Comparison of ENCODE assay signal across 14 cellular contexts in the genomic region with DNA sequence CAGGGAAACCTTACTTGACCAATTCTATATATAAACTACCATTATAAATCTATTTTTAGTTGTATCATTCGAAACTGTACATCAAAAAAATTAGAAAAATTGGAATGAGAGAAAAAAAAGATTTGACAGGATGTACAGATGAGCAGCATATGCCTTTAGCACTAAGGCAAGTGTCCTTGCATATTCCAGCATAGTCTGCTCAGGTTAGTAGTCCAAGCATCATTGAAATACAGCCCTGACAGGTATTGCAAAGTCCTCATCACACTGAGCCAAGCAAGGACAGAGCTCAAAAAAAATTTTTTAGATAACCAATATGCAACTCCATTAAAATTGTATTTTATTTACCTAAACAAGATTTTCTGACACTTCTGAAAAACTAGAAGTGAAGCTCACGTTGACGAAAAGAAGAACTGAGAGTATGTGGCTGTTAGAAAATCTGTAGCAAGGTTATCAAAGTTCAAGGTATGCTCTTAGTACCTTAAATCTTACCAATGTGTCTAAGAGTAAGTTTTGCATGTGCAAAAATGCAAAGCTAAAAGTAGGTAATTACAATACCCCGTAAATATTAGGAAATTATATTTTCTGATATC.
A peak's percentile ranks its signal among the peaks of the same experiment; 100 is the strongest.
DNase-seq lines count a peak whose midpoint lies in the region; ATAC-seq, FAIRE-seq and TF ChIP-seq lines count a peak whose summit lies in the region.
"Had no signal": no experiment of that assay in that cellular context is flagged by ENCODE, and none has a peak within 500 bp of the region (broad histone marks: within the 10 kb centered on the region; RNA-seq: fewer than 3 reads in every experiment).

No MANE protein-coding gene starts in this region.

- DNase-seq in GM06990 (ENCODE audit: extremely low read depth, insufficient read length) (peak; percentile 55), GM19239 (ENCODE audit: insufficient read length, low spot score) (no peak), colonic mucosa (no peak), ecto neural progenitor cell (ENCODE audit: low spot score) (no peak)
- no peak for DNase-seq in CD4-positive, alpha-beta memory T cell
- DNase-seq: activated T-cell treated with anti-CD3 and anti-CD28 coated beads, Interleukin-2, amount 50 U/mL, for 72 hours; brain microvascular endothelial cell; hypothalamus; stomach had no signal

- H3K27me3 ChIP-seq in GM06990 (replicated peaks; ENCODE audit: control insufficient read depth, insufficient read depth, low read length) (no peaks in the 10 kb centered on the region), colonic mucosa (no peaks in the 10 kb centered on the region)
- H3K27me3 ChIP-seq in CD4-positive, alpha-beta memory T cell (ENCODE audit: insufficient read depth, low read length), result no peaks in the 10 kb centered on the region
- H3K27me3 ChIP-seq: brain microvascular endothelial cell, SJSA1, stomach had no signal

- no peak overlapping the region for H3K4me3 Mint-ChIP-seq in activated T-helper 17 cell treated with anti-CD3 and anti-CD28 coated beads, Interleukin-2, amount 50 U/mL, for 72 hours
- H3K4me3 Mint-ChIP-seq in CD4-positive, alpha-beta memory T cell, result no peak overlapping the region
- H3K4me3 Mint-ChIP-seq: activated T-cell treated with anti-CD3 and anti-CD28 coated beads, Interleukin-2, amount 50 U/mL, for 72 hours had no signal

- intact Hi-C loops in CD4-positive, alpha-beta memory T cell (cut with micrococcal nuclease), result no loop called here
- intact Hi-C loops in colonic mucosa (cut with DNase I), result no loop called here

- H3K27ac Mint-ChIP-seq in activated T-helper 17 cell treated with anti-CD3 and anti-CD28 coated beads, Interleukin-2, amount 50 U/mL, for 72 hours, result no peak overlapping the region
- no peak overlapping the region for H3K27ac Mint-ChIP-seq in CD4-positive, alpha-beta memory T cell
- H3K27ac Mint-ChIP-seq: activated T-cell treated with anti-CD3 and anti-CD28 coated beads, Interleukin-2, amount 50 U/mL, for 72 hours had no signal

- no peaks in the 10 kb centered on the region for H3K4me1 Mint-ChIP-seq in activated T-helper 17 cell treated with anti-CD3 and anti-CD28 coated beads, Interleukin-2, amount 50 U/mL, for 72 hours
- H3K4me1 Mint-ChIP-seq in CD4-positive, alpha-beta memory T cell, result no peaks in the 10 kb centered on the region

- no peaks in the 10 kb centered on the region for H3K9me3 Mint-ChIP-seq in activated T-helper 17 cell treated with anti-CD3 and anti-CD28 coated beads, Interleukin-2, amount 50 U/mL, for 72 hours
- H3K9me3 Mint-ChIP-seq in CD4-positive, alpha-beta memory T cell, result peaks cover 0 to 7% (median 0%) of the 10 kb centered on the region in 8 donors

- FAIRE-seq in GM19239 (lab: Jason Lieb, UNC), result peak; percentile 23

- TF ChIP-seq CTCF in GM06990 (IDR thresholded peaks at IDR 0.05; ENCODE audit: insufficient read depth, low read length, poor library complexity, severe bottlenecking) (no peak), colonic mucosa (IDR thresholded peaks at IDR 0.05) (no peak)

- H3K9me3 ChIP-seq in CD4-positive, alpha-beta memory T cell (ENCODE audit: control insufficient read depth in 1 of 2, low read length in 2 of 2), result no peaks in the 10 kb centered on the region
- H3K9me3 ChIP-seq in colonic mucosa, result no peaks in the 10 kb centered on the region
- H3K9me3 ChIP-seq: SJSA1 had no signal

- POLR2A ChIA-PET in CD4-positive, alpha-beta memory T cell (lab: Charles Lee; ENCODE audit: partially characterized antibody), result no interaction called here

- H3K9ac ChIP-seq in colonic mucosa (ENCODE audit: low read depth in 2 of 2, low read length in 2 of 2), result no peak overlapping the region

- ATAC-seq in HG02588 (IDR thresholded peaks at IDR 0.05; ENCODE audit: unreplicated experiment) (peak; percentile 81), HG03175 (IDR thresholded peaks at IDR 0.05; ENCODE audit: unreplicated experiment) (peak; percentile 95)
- no peak for ATAC-seq in activated T-helper 17 cell treated with anti-CD3 and anti-CD28 coated beads, Interleukin-2, amount 50 U/mL, for 72 hours (replicated peaks)
- ATAC-seq: activated T-cell treated with anti-CD3 and anti-CD28 coated beads, Interleukin-2, amount 50 U/mL, for 72 hours had no signal

- CTCF ChIA-PET in CD4-positive, alpha-beta memory T cell (lab: Charles Lee; ENCODE audit: partially characterized antibody), result no interaction called here

- H3K36me3 ChIP-seq in GM06990 (ENCODE audit: control insufficient read depth, insufficient read depth, low read length) (no peaks in the 10 kb centered on the region), colonic mucosa (no peaks in the 10 kb centered on the region)
- H3K36me3 ChIP-seq in CD4-positive, alpha-beta memory T cell (ENCODE audit: insufficient read depth, low read length), result no peaks in the 10 kb centered on the region
- H3K36me3 ChIP-seq: brain microvascular endothelial cell, SJSA1, stomach had no signal

- no peaks in the 10 kb centered on the region for H3K4me1 ChIP-seq in CD4-positive, alpha-beta memory T cell (ENCODE audit: insufficient read depth, low read length)
- H3K4me1 ChIP-seq in colonic mucosa, result no peaks in the 10 kb centered on the region
- H3K4me1 ChIP-seq: SJSA1, stomach had no signal

- H3K4me3 ChIP-seq in GM06990 (replicated peaks; ENCODE audit: low read depth, low read length) (no peak overlapping the region), colonic mucosa (no peak overlapping the region)
- H3K4me3 ChIP-seq in CD4-positive, alpha-beta memory T cell (ENCODE audit: low read length in 2 of 2), result no peak overlapping the region
- H3K4me3 ChIP-seq: SJSA1, stomach had no signal

- no peak overlapping the region for H3K27ac ChIP-seq in CD4-positive, alpha-beta memory T cell (ENCODE audit: low read depth, low read length)
- no peak overlapping the region for H3K27ac ChIP-seq in colonic mucosa
- H3K27ac ChIP-seq: 22Rv1, brain microvascular endothelial cell, SJSA1, stomach had no signal

- no peaks in the 10 kb centered on the region for H3K36me3 Mint-ChIP-seq in activated T-helper 17 cell treated with anti-CD3 and anti-CD28 coated beads, Interleukin-2, amount 50 U/mL, for 72 hours (ENCODE audit: low read depth)
- H3K36me3 Mint-ChIP-seq in CD4-positive, alpha-beta memory T cell, result no peaks in the 10 kb centered on the region

- no peaks in the 10 kb centered on the region for H3K27me3 Mint-ChIP-seq in activated T-helper 17 cell treated with anti-CD3 and anti-CD28 coated beads, Interleukin-2, amount 50 U/mL, for 72 hours
- no peaks in the 10 kb centered on the region for H3K27me3 Mint-ChIP-seq in CD4-positive, alpha-beta memory T cell
